Comparison of ENCODE assay signal across 11 cellular contexts in the genomic region with DNA sequence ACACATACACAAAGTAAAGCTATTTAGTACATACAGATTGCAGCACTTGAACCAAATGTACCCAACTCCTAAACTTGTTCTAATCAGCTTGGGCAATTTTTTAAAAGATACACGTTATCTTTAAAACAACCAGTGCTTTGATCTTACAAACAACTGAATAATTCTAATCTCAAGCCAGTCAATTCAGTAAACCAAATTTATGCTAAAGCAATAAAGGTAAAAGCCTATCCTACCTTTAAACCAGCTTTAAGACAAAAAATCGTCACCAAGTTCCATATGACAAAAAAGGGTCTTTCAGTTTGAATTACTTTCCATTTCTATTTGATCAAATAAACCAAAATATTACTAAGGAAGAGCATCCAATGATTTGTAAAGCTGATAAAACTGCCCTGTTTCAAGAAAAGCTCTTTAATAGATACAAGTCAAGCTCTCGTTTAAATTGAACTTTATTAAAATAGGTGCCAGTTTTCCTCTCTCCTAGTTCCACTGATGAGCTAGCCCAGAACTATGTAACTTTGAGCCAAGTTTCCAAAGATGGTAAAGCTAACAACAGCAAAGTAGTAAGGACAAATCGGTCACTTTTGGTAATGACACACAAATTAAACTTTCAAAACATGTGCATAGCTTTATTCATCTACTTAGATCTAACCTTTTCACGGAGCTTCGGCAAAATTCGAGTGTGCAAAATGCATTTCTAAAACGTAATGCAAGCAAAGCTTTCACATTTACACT. TPM values are rescaled to one million over a fixed set of nuclear protein-coding genes. Genes with fewer than 3 reads are reported as not detected.
A peak's percentile ranks its signal among the peaks of the same experiment; 100 is the strongest.
DNase-seq lines count a peak whose midpoint lies in the region; ATAC-seq, FAIRE-seq and TF ChIP-seq lines count a peak whose summit lies in the region.
"Had no signal": no experiment of that assay in that cellular context is flagged by ENCODE, and none has a peak within 500 bp of the region (broad histone marks: within the 10 kb centered on the region; RNA-seq: fewer than 3 reads in every experiment).

No MANE protein-coding gene starts in this region.

- no peak for TF ChIP-seq POLR2A in gastrocnemius medialis (IDR thresholded peaks at IDR 0.05)

- FAIRE-seq in G401.6 (lab: Jason Lieb, UNC), result peak; percentile 79

- no peak for DNase-seq in activated T-helper 1 cell treated with anti-CD3 and anti-CD28 coated beads, Interleukin-12 subunit alpha, Interleukin-12 subunit beta, Interleukin-2, Interleukin-4 antibody, amounts not matched to agents 30 ng/mL and 10 ng/mL and 1 ng/mL, durations not matched to agents 14 hours and 24 hours and 36 hours (ENCODE audit: low spot score)
- DNase-seq in fibroblast of the aortic adventitia (ENCODE audit: low read depth) (peak; percentile 45), gastrocnemius medialis (no peak), nucleus accumbens (lab: John Stamatoyannopoulos, UW) (no peak), NCI-H146 treated with DMSO at 0.1 percent for 48 hours (lab: John Stamatoyannopoulos, UW; ENCODE audit: unreplicated experiment) (no peak)
- DNase-seq: spleen had no signal

- peak overlapping the region; percentile 1 for H3K27ac Mint-ChIP-seq in activated T-helper 1 cell treated with anti-CD3 and anti-CD28 coated beads, Interleukin-12 subunit alpha, Interleukin-12 subunit beta, Interleukin-2, Interleukin-4 antibody, amounts not matched to agents 30 ng/mL and 10 ng/mL and 1 ng/mL, durations not matched to agents 14 hours and 24 hours and 36 hours

- H3K36me3 ChIP-seq in gastrocnemius medialis, result peaks cover 0 to 10% of the 10 kb centered on the region in 2 donors

- peaks cover 32% of the 10 kb centered on the region for H3K36me3 Mint-ChIP-seq in activated T-helper 1 cell treated with anti-CD3 and anti-CD28 coated beads, Interleukin-12 subunit alpha, Interleukin-12 subunit beta, Interleukin-2, Interleukin-4 antibody, amounts not matched to agents 30 ng/mL and 10 ng/mL and 1 ng/mL, durations not matched to agents 14 hours and 24 hours and 36 hours (ENCODE audit: low read depth)
- H3K36me3 Mint-ChIP-seq: IgD-negative memory B cell had no signal

- ATAC-seq in gastrocnemius medialis (peak in 1 of 2 donors; percentile 38), esophagus mucosa (no peak)
- ATAC-seq: Panc1 had no signal

- H3K4me3 ChIP-seq in fibroblast of the aortic adventitia (ENCODE audit: low read depth, low read length) (no peak overlapping the region), gastrocnemius medialis (peak overlapping the region in 1 of 4 donors; percentile 20)
- H3K4me3 ChIP-seq: spleen had no signal

- peaks cover 24 to 36% of the 10 kb centered on the region in 2 donors for H3K4me1 ChIP-seq in gastrocnemius medialis

- no peaks in the 10 kb centered on the region for H3K27me3 ChIP-seq in gastrocnemius medialis
- H3K27me3 ChIP-seq: spleen had no signal

- no peaks in the 10 kb centered on the region for H3K9me3 ChIP-seq in gastrocnemius medialis
- H3K9me3 ChIP-seq: spleen had no signal

- intact Hi-C loops in activated T-helper 1 cell treated with anti-CD3 and anti-CD28 coated beads, Interleukin-12 subunit alpha, Interleukin-12 subunit beta, Interleukin-2, Interleukin-4 antibody, amounts not matched to agents 30 ng/mL and 10 ng/mL and 1 ng/mL, durations not matched to agents 14 hours and 24 hours and 36 hours (cut with micrococcal nuclease), result loop anchor here (2.0 kb wide), 1 partner anchor 34 kb away; no protein-coding TSS in a partner anchor
- intact Hi-C loops in gastrocnemius medialis (cut with DNase I; ENCODE audit: low total_unique reads), result no loop called here

- peaks cover 15% of the 10 kb centered on the region for H3K4me1 Mint-ChIP-seq in activated T-helper 1 cell treated with anti-CD3 and anti-CD28 coated beads, Interleukin-12 subunit alpha, Interleukin-12 subunit beta, Interleukin-2, Interleukin-4 antibody, amounts not matched to agents 30 ng/mL and 10 ng/mL and 1 ng/mL, durations not matched to agents 14 hours and 24 hours and 36 hours (ENCODE audit: low read depth)

- no peak overlapping the region for H3K4me3 Mint-ChIP-seq in activated T-helper 1 cell treated with anti-CD3 and anti-CD28 coated beads, Interleukin-12 subunit alpha, Interleukin-12 subunit beta, Interleukin-2, Interleukin-4 antibody, amounts not matched to agents 30 ng/mL and 10 ng/mL and 1 ng/mL, durations not matched to agents 14 hours and 24 hours and 36 hours
- H3K4me3 Mint-ChIP-seq: IgD-negative memory B cell had no signal

- peak overlapping the region; percentile 2 to 45 (median 8) for H3K27ac ChIP-seq in gastrocnemius medialis
- H3K27ac ChIP-seq: VCaP had no signal

- TF ChIP-seq CTCF in fibroblast of the aortic adventitia (IDR thresholded peaks at IDR 0.05; ENCODE audit: insufficient read depth, low read length), result no peak
- no peak for TF ChIP-seq CTCF in gastrocnemius medialis (IDR thresholded peaks at IDR 0.05 in 4 of 5, conservative IDR thresholded peaks at IDR 0.05 in 1 of 5)

- H3K27me3 Mint-ChIP-seq in activated T-helper 1 cell treated with anti-CD3 and anti-CD28 coated beads, Interleukin-12 subunit alpha, Interleukin-12 subunit beta, Interleukin-2, Interleukin-4 antibody, amounts not matched to agents 30 ng/mL and 10 ng/mL and 1 ng/mL, durations not matched to agents 14 hours and 24 hours and 36 hours (ENCODE audit: insufficient read depth), result no peaks in the 10 kb centered on the region
- H3K27me3 Mint-ChIP-seq: IgD-negative memory B cell had no signal

- H3K9me3 Mint-ChIP-seq in activated T-helper 1 cell treated with anti-CD3 and anti-CD28 coated beads, Interleukin-12 subunit alpha, Interleukin-12 subunit beta, Interleukin-2, Interleukin-4 antibody, amounts not matched to agents 30 ng/mL and 10 ng/mL and 1 ng/mL, durations not matched to agents 14 hours and 24 hours and 36 hours, result no peaks in the 10 kb centered on the region
- H3K9me3 Mint-ChIP-seq: IgD-negative memory B cell had no signal

- in situ Hi-C loops in gastrocnemius medialis (cut with MboI; ENCODE audit: low sequenced_read_pairs in 4 of 4), result no loop called here

RNA-seq across cellular contexts. Expression of gene CRYBA1, which starts 10.2 kb away (rescaled TPM):
- total RNA-seq in activated T-helper 1 cell treated with anti-CD3 and anti-CD28 coated beads, Interleukin-12 subunit alpha, Interleukin-12 subunit beta, Interleukin-2, Interleukin-4 antibody, amounts not matched to agents 30 ng/mL and 10 ng/mL and 1 ng/mL, durations not matched to agents 14 hours and 24 hours and 36 hours, result not detected in 2 replicates
- not detected in 2 replicates for total RNA-seq in fibroblast of the aortic adventitia (ENCODE audit: low replicate concordance)
- not detected for total RNA-seq in gastrocnemius medialis
- not detected for total RNA-seq in esophagus mucosa
- total RNA-seq: spleen had no signal

RNA-seq across cellular contexts. Expression of gene NUFIP2, which starts 37.0 kb away (rescaled TPM):
- total RNA-seq in activated T-helper 1 cell treated with anti-CD3 and anti-CD28 coated beads, Interleukin-12 subunit alpha, Interleukin-12 subunit beta, Interleukin-2, Interleukin-4 antibody, amounts not matched to agents 30 ng/mL and 10 ng/mL and 1 ng/mL, durations not matched to agents 14 hours and 24 hours and 36 hours, result 92.2 and 95.5 TPM in 2 replicates
- total RNA-seq in fibroblast of the aortic adventitia (ENCODE audit: low replicate concordance) (53.3 and 59.7 TPM in 2 replicates), gastrocnemius medialis (10 to 100 TPM; 20.0 to 33.7 (median 27.8) TPM), esophagus mucosa (35.0 TPM)
